Comparison of ENCODE assay signal across 1 cellular context in genomic region chr1:26169669-26170471, GRCh38.
TF ChIP-seq lines count a peak whose summit lies in the region.

TSS of gene ZNF593 (plus strand) at chr1:26169908. CDS start at chr1:26169984, 76 bp downstream.

TF ChIP-seq in K562, 482 proteins besides CTCF, POLR2A, EP300 and RAD21 (continued from another document and continues in another):
- TF ChIP-seq ZNF740 (CRISPR knock-in tag; IDR thresholded peaks at IDR 0.05), result no peak
- no peak for TF ChIP-seq ZNF740 (tag; IDR thresholded peaks at IDR 0.05)
- peak; percentile 87 for TF ChIP-seq ZNF232 (CRISPR knock-in tag; IDR thresholded peaks at IDR 0.05)
- peak; percentile 89 for TF ChIP-seq CTCFL (IDR thresholded peaks at IDR 0.05; ENCODE audit: borderline replicate concordance, insufficient read depth, low read depth, low read length, poor library complexity, severe bottlenecking)
- TF ChIP-seq CSDE1 (IDR thresholded peaks at IDR 0.05), result peak in 1 of 2 experiments; percentile 87; a peak in 1 of 4 replicates
- peak; percentile 100 for TF ChIP-seq ATF3 (IDR thresholded peaks at IDR 0.05)
- TF ChIP-seq ATF3 (CRISPR knock-in tag; conservative IDR thresholded peaks at IDR 0.05), result peak; percentile 99
- TF ChIP-seq ZNF766 (CRISPR knock-in tag; conservative IDR thresholded peaks at IDR 0.05), result peak; percentile 66; the same call in 1 of the 2 replicates
- peak; percentile 74 for TF ChIP-seq CEBPG (CRISPR knock-in tag; IDR thresholded peaks at IDR 0.05)
- TF ChIP-seq CEBPG (tag; conservative IDR thresholded peaks at IDR 0.05 in 1 of 2, IDR thresholded peaks at IDR 0.05 in 1 of 2), result no peak
- no peak for TF ChIP-seq TFE3 (CRISPR knock-in tag; IDR thresholded peaks at IDR 0.05)
- peak; percentile 100 for TF ChIP-seq JUN (IDR thresholded peaks at IDR 0.05; ENCODE audit: borderline replicate concordance, low read depth, low read length)
- TF ChIP-seq JUN (CRISPR knock-in tag; IDR thresholded peaks at IDR 0.05; ENCODE audit: borderline replicate concordance), result peak; percentile 98
- peak; percentile 99 for TF ChIP-seq JUNB (CRISPR knock-in tag; conservative IDR thresholded peaks at IDR 0.05)
- 0 out of 2 replicates have a peak, but pooled peaks have one; percentile 37 for TF ChIP-seq ZFPM2 (CRISPR knock-in tag; IDR thresholded peaks at IDR 0.05)
- TF ChIP-seq ZNF384 (IDR thresholded peaks at IDR 0.05; ENCODE audit: low read depth, low read length), result peak; percentile 6; the same call in 1 of the 2 replicates
- peak; percentile 84; the same call in 1 of the 2 replicates for TF ChIP-seq NCOA1 (IDR thresholded peaks at IDR 0.05; ENCODE audit: low read depth)
- no peak for TF ChIP-seq NR0B1 (IDR thresholded peaks at IDR 0.05; ENCODE audit: partially characterized antibody)
- 0 out of 2 replicates have a peak, but pooled peaks have one; percentile 40 for TF ChIP-seq IRF1 (CRISPR knock-in tag; IDR thresholded peaks at IDR 0.05; ENCODE audit: borderline replicate concordance)
- peak; percentile 73 for TF ChIP-seq TAF1 (IDR thresholded peaks at IDR 0.05; ENCODE audit: control insufficient read depth, extremely low read depth, insufficient read depth, low read length, severe bottlenecking)
- peak; percentile 73; the same call in 1 of the 2 replicates for TF ChIP-seq ZBTB1 (CRISPR knock-in tag; IDR thresholded peaks at IDR 0.05; ENCODE audit: borderline replicate concordance, low read depth)
- peak; percentile 1 for TF ChIP-seq MEIS2 (IDR thresholded peaks at IDR 0.05; ENCODE audit: partially characterized antibody)
- peak; percentile 45; the same call in 1 of the 2 replicates for TF ChIP-seq ZBED1 (IDR thresholded peaks at IDR 0.05)
- peak; percentile 6; the same call in 1 of the 2 replicates for TF ChIP-seq USF2 (CRISPR knock-in tag; IDR thresholded peaks at IDR 0.05)
- TF ChIP-seq ZBTB12 (CRISPR knock-in tag; IDR thresholded peaks at IDR 0.05), result peak; percentile 99
- TF ChIP-seq TAF7 (tag; IDR thresholded peaks at IDR 0.05), result peak; percentile 63; the same call in 1 of the 2 replicates
- TF ChIP-seq NR4A1 (CRISPR knock-in tag; IDR thresholded peaks at IDR 0.05), result no peak
- TF ChIP-seq NR4A1 (tag; IDR thresholded peaks at IDR 0.05), result 0 out of 2 replicates have a peak, but pooled peaks have one; percentile 65
- no peak for TF ChIP-seq ZNF124 (CRISPR knock-in tag; IDR thresholded peaks at IDR 0.05)
- no peak for TF ChIP-seq TCF3 (CRISPR knock-in tag; IDR thresholded peaks at IDR 0.05)
- TF ChIP-seq CHD1 (IDR thresholded peaks at IDR 0.05; ENCODE audit: low read length), result peak; percentile 67
- TF ChIP-seq XRCC3 (IDR thresholded peaks at IDR 0.05), result no peak
- peak; percentile 96 for TF ChIP-seq MTA1 (IDR thresholded peaks at IDR 0.05; ENCODE audit: borderline replicate concordance)
- peak; percentile 66 for TF ChIP-seq HLTF (IDR thresholded peaks at IDR 0.05)
- 0 out of 2 replicates have a peak, but pooled peaks have one; percentile 41 for TF ChIP-seq ZNF609 (CRISPR knock-in tag; IDR thresholded peaks at IDR 0.05; ENCODE audit: borderline replicate concordance)
- TF ChIP-seq C11orf30 (IDR thresholded peaks at IDR 0.05; ENCODE audit: low read depth), result peak; percentile 94
- peak; percentile 100 for TF ChIP-seq ATF2 (CRISPR knock-in tag; IDR thresholded peaks at IDR 0.05)
- TF ChIP-seq NFATC3 (IDR thresholded peaks at IDR 0.05), result no peak
- no peak for TF ChIP-seq MECOM (CRISPR knock-in tag; IDR thresholded peaks at IDR 0.05)
- no peak for TF ChIP-seq BRF2 (IDR thresholded peaks at IDR 0.05; ENCODE audit: borderline replicate concordance, insufficient read depth, insufficient read length)
- TF ChIP-seq ELK3 (CRISPR knock-in tag; IDR thresholded peaks at IDR 0.05), result no peak
- TF ChIP-seq NFRKB (IDR thresholded peaks at IDR 0.05; ENCODE audit: low read depth), result 0 out of 2 replicates have a peak, but pooled peaks have one; percentile 46
